Comparison of ENCODE assay signal across 17 cellular contexts in the genomic region with DNA sequence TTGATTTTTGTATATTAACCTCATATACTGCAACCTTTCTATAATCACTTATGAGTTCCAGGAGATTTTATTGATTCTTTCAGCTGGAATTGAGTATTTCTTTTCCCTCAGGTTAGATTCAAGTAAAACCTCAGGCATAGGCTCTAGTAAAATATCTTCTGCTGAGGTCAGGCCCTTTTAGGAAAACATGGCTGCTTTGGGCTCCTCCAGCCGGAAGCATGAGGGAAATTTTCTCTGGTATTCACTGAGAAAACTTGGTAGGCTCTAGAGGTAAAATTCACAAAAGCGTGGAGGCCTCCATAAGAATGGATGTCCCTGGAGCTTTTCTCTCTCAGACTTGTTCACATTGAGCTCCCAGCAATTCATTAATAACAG. TPM values are rescaled to one million over a fixed set of nuclear protein-coding genes. Genes with fewer than 3 reads are reported as not detected.
DNase-seq lines count a peak whose midpoint lies in the region; ATAC-seq, FAIRE-seq and TF ChIP-seq lines count a peak whose summit lies in the region.
"Had no signal": no experiment of that assay in that cellular context is flagged by ENCODE, and none has a peak within 500 bp of the region (broad histone marks: within the 10 kb centered on the region; RNA-seq: fewer than 3 reads in every experiment).

No MANE protein-coding gene starts in this region.

- CTCF ChIA-PET in IMR-90 (lab: Yijun Ruan, JAX): interaction anchor here (1.2 kb wide), 1 partner anchor 33 kb away, joined by 3 read pairs; no protein-coding TSS in a partner anchor

- no peaks in the 10 kb centered on the region for H3K9me1 ChIP-seq in IMR-90 (ENCODE audit: insufficient read depth, low read length)
- no peaks in the 10 kb centered on the region for H3K9me1 ChIP-seq in keratinocyte (ENCODE audit: control insufficient read depth, extremely low read depth, insufficient read depth, low read length)

- H2AK9ac ChIP-seq in IMR-90 (replicated peaks; ENCODE audit: low read depth, low read length, poor library complexity): no peak overlapping the region

- no peak overlapping the region for H3K23ac ChIP-seq in IMR-90 (ENCODE audit: low read depth, low read length)

- H3K4me1 ChIP-seq in ACC112 (ENCODE audit: control insufficient read depth, insufficient read depth, low read length, unreplicated experiment): peaks cover 11% of the 10 kb centered on the region
- H3K4me1 ChIP-seq in BLaER1 treated with 17β-estradiol and CSF1 and Interleukin-3, amounts not matched to agents 10 nM and 100 nM: peaks cover 7 to 46% (median 39%) of the 10 kb centered on the region in 10 experiments; a peak in 19 of 20 replicates
- no peaks in the 10 kb centered on the region for H3K4me1 ChIP-seq in IMR-90 (ENCODE audit: control insufficient read depth, insufficient read depth, low read length)
- H3K4me1 ChIP-seq in keratinocyte (ENCODE audit: control insufficient read depth, extremely low read depth, insufficient read depth, low read length): peaks cover 15% of the 10 kb centered on the region
- H3K4me1 ChIP-seq: BE2C, HAP-1 had no signal

- no peaks in the 10 kb centered on the region for H3K79me2 ChIP-seq in ACC112 (ENCODE audit: control insufficient read depth, insufficient read depth, low read length, unreplicated experiment)
- no peaks in the 10 kb centered on the region for H3K79me2 ChIP-seq in keratinocyte (ENCODE audit: control insufficient read depth, insufficient read depth, low read length)

- no peak overlapping the region for H2BK5ac ChIP-seq in IMR-90 (ENCODE audit: low read depth, low read length, poor library complexity, severe bottlenecking)

- no peak overlapping the region for H3K14ac ChIP-seq in IMR-90 (replicated peaks; ENCODE audit: low read depth, low read length)

- dilution Hi-C loops in IMR-90 (cut with HindIII; ENCODE audit: low sequenced_read_pairs, unreplicated experiment): no loop called here
- dilution Hi-C loops in keratinocyte (cut with MboI; ENCODE audit: extremely low pct_ligation_motif_present, low sequenced_read_pairs): no loop called here

- no peaks in the 10 kb centered on the region for H3K79me1 ChIP-seq in IMR-90 (ENCODE audit: low read depth in 1 of 2, low read length in 2 of 2)

- peak overlapping the region in 7 of 11 experiments; percentile 7 to 55 (median 33); a peak in 10 of 22 replicates for H3K4me2 ChIP-seq in BLaER1 treated with 17β-estradiol and CSF1 and Interleukin-3, amounts not matched to agents 10 nM and 100 nM
- H3K4me2 ChIP-seq in IMR-90 (ENCODE audit: low read depth, low read length) (0 out of 2 replicates have a peak overlapping the region, but pooled peaks have one; percentile 19), keratinocyte (ENCODE audit: control insufficient read depth, extremely low read depth, insufficient read depth, low read depth, low read length) (peak overlapping the region; percentile 42)

- no peak for FAIRE-seq in keratinocyte (lab: Jason Lieb, UNC)
- FAIRE-seq: GM12878, GM18507, H1, HTR-8/SVneo had no signal

- peak overlapping the region; percentile 44; the same call in 1 of the 2 replicates for H3K18ac ChIP-seq in IMR-90 (ENCODE audit: low read depth, low read length)

- H3K36me3 ChIP-seq in ACC112 (ENCODE audit: insufficient read depth, low read length) (no peaks in the 10 kb centered on the region), IMR-90 (ENCODE audit: control insufficient read depth, insufficient read depth, low read length) (no peaks in the 10 kb centered on the region; the same call in 1 of the 2 replicates), keratinocyte (ENCODE audit: control insufficient read depth in 2 of 2, extremely low read depth in 1 of 2, insufficient read depth in 2 of 2, low read length in 2 of 2) (no peaks in the 10 kb centered on the region)
- H3K36me3 ChIP-seq in BLaER1 treated with 17β-estradiol and CSF1 and Interleukin-3, amounts not matched to agents 10 nM and 100 nM: peaks cover 0 to 45% (median 4%) of the 10 kb centered on the region in 11 experiments; a peak in 9 of 22 replicates
- H3K36me3 ChIP-seq: BE2C, HAP-1 had no signal

- no peak overlapping the region for H2BK120ac ChIP-seq in IMR-90 (ENCODE audit: low read depth, low read length)

- H3K56ac ChIP-seq in IMR-90 (ENCODE audit: extremely low read depth, insufficient read depth, low read length): no peak overlapping the region

- no peaks in the 10 kb centered on the region for H4K20me1 ChIP-seq in BLaER1 treated with 17β-estradiol and CSF1 and Interleukin-3, amounts not matched to agents 10 nM and 100 nM
- H4K20me1 ChIP-seq in IMR-90 (ENCODE audit: insufficient read depth, low read length): no peaks in the 10 kb centered on the region
- no peaks in the 10 kb centered on the region for H4K20me1 ChIP-seq in keratinocyte (ENCODE audit: control insufficient read depth, extremely low read depth, insufficient read depth, low read length)

- no peak for ATAC-seq in IMR-90 (ENCODE audit: low read depth)
- ATAC-seq: GM12878 had no signal

- no peak overlapping the region for H3K4ac ChIP-seq in IMR-90 (ENCODE audit: low read depth, low read length)

- no peak for TF ChIP-seq POLR2A in IMR-90 (IDR thresholded peaks at IDR 0.05; ENCODE audit: low read depth, low read length)

- H3K27me3 ChIP-seq in ACC112 (ENCODE audit: insufficient read depth, low read length): no peaks in the 10 kb centered on the region
- H3K27me3 ChIP-seq in BLaER1 treated with 17β-estradiol and CSF1 and Interleukin-3, amounts not matched to agents 10 nM and 100 nM: no peaks in the 10 kb centered on the region
- no peaks in the 10 kb centered on the region for H3K27me3 ChIP-seq in IMR-90 (ENCODE audit: control insufficient read depth, insufficient read depth, low read length)
- H3K27me3 ChIP-seq in keratinocyte (ENCODE audit: control insufficient read depth, extremely low read depth, insufficient read depth, low read length): no peaks in the 10 kb centered on the region
- H3K27me3 ChIP-seq: BE2C had no signal

- peak overlapping the region; percentile 44; the same call in 1 of the 2 replicates for H3K4me3 ChIP-seq in ACC112 (ENCODE audit: low read depth, low read length)
- H3K4me3 ChIP-seq in BLaER1 treated with 17β-estradiol and CSF1 and Interleukin-3, amounts not matched to agents 10 nM and 100 nM: no peak overlapping the region
- H3K4me3 ChIP-seq in IMR-90 (ENCODE audit: insufficient read depth, low read depth, low read length): no peak overlapping the region
- H3K4me3 ChIP-seq in keratinocyte (ENCODE audit: control insufficient read depth in 2 of 3, extremely low read depth in 1 of 3, insufficient read depth in 2 of 3, low read depth in 1 of 3, low read length in 3 of 3): no peak overlapping the region
- H3K4me3 ChIP-seq: GM12878, HAP-1 had no signal

- POLR2A ChIA-PET in IMR-90 (lab: Charles Lee; ENCODE audit: unreplicated experiment): no interaction called here

- no peak overlapping the region for H2AK5ac ChIP-seq in IMR-90 (ENCODE audit: low read depth, low read length)

- no peak for TF ChIP-seq RAD21 in IMR-90 (IDR thresholded peaks at IDR 0.05; ENCODE audit: low read length)

- BruUV-seq in IMR-90 (replicated peaks; lab: Mats Ljungman, UMichigan): no TSS peak

- no peak for DNase-seq in IMR-90
- no peak for DNase-seq in keratinocyte (ENCODE audit: low read depth, low spot score)
- DNase-seq in kidney glomerular epithelial cell (lab: John Stamatoyannopoulos, UW): no peak
- DNase-seq in D341Med (ENCODE audit: low spot score): no peak
- no peak for DNase-seq in DMS79 treated with DMSO at 0.1 percent for 48 hours (lab: John Stamatoyannopoulos, UW)
- DNase-seq in activated CD4-positive, CD25-positive, alpha-beta regulatory T cell treated with anti-CD3 and anti-CD28 coated beads, Interleukin-2, amount 50 U/mL, for 72 hours: no peak
- DNase-seq: BE2C, DMS 273 treated with DMSO at 0.1 percent for 48 hours, KBM-7 had no signal

- H2AFZ ChIP-seq in ACC112 (ENCODE audit: low read length, unreplicated experiment) (peak overlapping the region; percentile 40), IMR-90 (replicated peaks; ENCODE audit: low read length, poor library complexity) (no peak overlapping the region), keratinocyte (ENCODE audit: control insufficient read depth, low read length) (peak overlapping the region; percentile 61)

- in situ Hi-C loops in IMR-90 (cut with MboI; ENCODE audit: low sequenced_read_pairs): no loop called here

- H3K9ac ChIP-seq in BLaER1 treated with 17β-estradiol and CSF1 and Interleukin-3, amounts not matched to agents 10 nM and 100 nM: no peak overlapping the region
- H3K9ac ChIP-seq in IMR-90 (ENCODE audit: low read depth, low read length): no peak overlapping the region
- H3K9ac ChIP-seq in keratinocyte (ENCODE audit: control insufficient read depth, extremely low read depth, insufficient read depth, low read length): no peak overlapping the region

- intact Hi-C loops in IMR-90 (cut with micrococcal nuclease): no loop called here

- no peak overlapping the region for H2BK15ac ChIP-seq in IMR-90 (ENCODE audit: low read depth, low read length)

- H3K27ac ChIP-seq in ACC112 (ENCODE audit: low read depth, low read length) (peak overlapping the region; percentile 54), IMR-90 (ENCODE audit: insufficient read depth, low read length) (no peak overlapping the region), keratinocyte (ENCODE audit: control insufficient read depth, insufficient read depth, low read length) (peak overlapping the region; percentile 46)
- H3K27ac ChIP-seq in BLaER1 treated with 17β-estradiol and CSF1 and Interleukin-3, amounts not matched to agents 10 nM and 100 nM: no peak overlapping the region

- no CpG with 5 or more reads among the region's 2 CpGs for WGBS in IMR-90 (ENCODE audit: extremely low coverage in 2 of 2, insufficient read length in 1 of 2), 2 experiments

- H4K5ac ChIP-seq in IMR-90 (ENCODE audit: low read depth, low read length): no peak overlapping the region

- H3K9me3 ChIP-seq in BLaER1 treated with 17β-estradiol and CSF1 and Interleukin-3, amounts not matched to agents 10 nM and 100 nM (replicated peaks in 1 of 11): peaks cover 11 to 77% (median 50%) of the 10 kb centered on the region in 11 experiments; a peak in 21 of 22 replicates
- no peaks in the 10 kb centered on the region for H3K9me3 ChIP-seq in IMR-90 (ENCODE audit: control insufficient read depth, insufficient read depth, low read length)
- H3K9me3 ChIP-seq in keratinocyte (ENCODE audit: control insufficient read depth, low read depth, low read length): no peaks in the 10 kb centered on the region
- H3K9me3 ChIP-seq: BE2C, HAP-1 had no signal

- no peak overlapping the region for H4K91ac ChIP-seq in IMR-90 (ENCODE audit: insufficient read depth, low read depth, low read length)

- TF ChIP-seq CTCF in IMR-90 (conservative IDR thresholded peaks at IDR 0.05; ENCODE audit: low read depth, low read length): no peak
- no peak for TF ChIP-seq CTCF in keratinocyte (optimal IDR thresholded peaks at IDR 0.05 in 1 of 3, IDR thresholded peaks at IDR 0.05 in 1 of 3, conservative IDR thresholded peaks at IDR 0.05 in 1 of 3; ENCODE audit: extremely low read depth in 1 of 3, insufficient read depth in 2 of 3, low read length in 3 of 3)

- H4K8ac ChIP-seq in IMR-90 (ENCODE audit: low read depth in 2 of 2, low read length in 2 of 2): no peak overlapping the region

- no peak overlapping the region for H2BK20ac ChIP-seq in IMR-90 (ENCODE audit: low read depth, low read length)

RNA-seq across cellular contexts. Expression of gene AKR1E2, which starts 56.7 kb away (rescaled TPM):
- 2.2 and 3.4 TPM in 2 replicates for total RNA-seq in IMR-90 (2012; rRNA removed)
- polyA plus RNA-seq in IMR-90 (2012; rRNA removed): 1.1 and 1.2 TPM in 2 replicates
- 0.76 and 0.79 TPM in 2 replicates for polyA plus RNA-seq in IMR-90 (2012; cell fraction: cytosol; rRNA removed)
- 1.9 and 4.7 TPM in 2 replicates for polyA plus RNA-seq in IMR-90 (2012; cell fraction: nucleus; rRNA removed; ENCODE audit: low replicate concordance)
- 1.0 to 1.9 TPM (median 1.9 TPM) in 3 replicates for polyA plus RNA-seq in keratinocyte
- not detected for polyA plus RNA-seq in keratinocyte (2011; ENCODE audit: low read depth)
- 0.79 and 1.1 TPM in 2 replicates for polyA plus RNA-seq in keratinocyte (2011; cell fraction: cytosol; rRNA removed)
- 1.6 and 3.9 TPM in 2 replicates for polyA plus RNA-seq in keratinocyte (2011; cell fraction: nucleus; rRNA removed)
- polyA plus RNA-seq in keratinocyte (2012; ENCODE audit: low replicate concordance): 0.42 and 1.0 TPM in 2 replicates
- polyA minus RNA-seq in keratinocyte: 2.2 to 3.6 TPM (median 3.5 TPM) in 3 replicates
- not detected for polyA minus RNA-seq in keratinocyte (2011; cell fraction: cytosol; rRNA and poly(A)+ RNA removed)
- polyA minus RNA-seq in keratinocyte (2011; cell fraction: nucleus; rRNA and poly(A)+ RNA removed): 1.5 and 2.3 TPM in 2 replicates
- total RNA-seq: A172, GM12878 had no signal
- polyA plus RNA-seq: GM12878 had no signal

Comparison
In these comparisons a context has a peak if more than half of its experiments do, and no peak if none do; other contexts are left out.
1. H3K27ac ChIP-seq: peak in ACC112 (single experiment) and keratinocyte (single experiment); none in BLaER1 treated with 17β-estradiol and CSF1 and Interleukin-3, amounts not matched to agents 10 nM and 100 nM (0 of 11) and IMR-90 (single experiment).
2. Peak in every context shown above with its lines, with median percentiles within 50 percentile points of each other: H3K4me2 ChIP-seq.